1 cellular context compared by ENCODE assay signal in the genomic region with DNA sequence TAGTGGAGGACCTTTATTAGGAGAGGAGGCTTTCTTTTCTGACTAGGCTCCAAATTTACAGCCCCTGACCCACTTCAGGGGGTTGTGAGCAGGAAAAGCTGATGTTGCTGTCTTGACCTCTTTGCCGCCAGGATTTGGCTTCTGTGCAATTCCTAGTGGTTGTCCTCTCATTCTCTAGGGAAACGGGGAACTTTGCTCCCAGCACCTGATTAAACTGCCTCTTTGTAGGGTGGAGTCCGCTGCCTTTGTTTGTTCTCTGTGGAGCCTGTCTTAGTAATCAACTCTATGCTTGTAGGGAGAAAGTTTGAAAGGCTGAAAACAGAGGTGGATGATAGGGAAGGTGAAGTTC.
TF ChIP-seq lines count a peak whose summit lies in the region.

No MANE protein-coding gene starts in this region.

TF ChIP-seq in IMR-90, 13 proteins besides CTCF, POLR2A, EP300 and RAD21 (continued from another document):
- no peak for TF ChIP-seq MAZ (IDR thresholded peaks at IDR 0.05; ENCODE audit: borderline replicate concordance, low read depth, low read length)
- TF ChIP-seq MAFK (IDR thresholded peaks at IDR 0.05; ENCODE audit: low read depth, low read length): no peak
- no peak for TF ChIP-seq RCOR1 (IDR thresholded peaks at IDR 0.05; ENCODE audit: insufficient replicate concordance, low read length)
- no peak for TF ChIP-seq MXI1 (IDR thresholded peaks at IDR 0.05; ENCODE audit: borderline replicate concordance, low read depth, low read length)
- TF ChIP-seq CHD1 (IDR thresholded peaks at IDR 0.05; ENCODE audit: low read depth, low read length): no peak
- TF ChIP-seq RFX5 (IDR thresholded peaks at IDR 0.05; ENCODE audit: low read depth, low read length): no peak
- no peak for TF ChIP-seq FOS (IDR thresholded peaks at IDR 0.05; ENCODE audit: low read depth, low read length)
- TF ChIP-seq SMC3 (IDR thresholded peaks at IDR 0.05; ENCODE audit: low read depth, low read length): no peak
- TF ChIP-seq BHLHE40 (IDR thresholded peaks at IDR 0.05; ENCODE audit: low read depth, low read length): no peak
- TF ChIP-seq NFE2L2 (IDR thresholded peaks at IDR 0.05; ENCODE audit: low read depth, low read length): no peak
- TF ChIP-seq CEBPB (IDR thresholded peaks at IDR 0.05; ENCODE audit: low read depth, low read length): no peak
